ENCODE assay signal across 10 cellular contexts in the genomic region with DNA sequence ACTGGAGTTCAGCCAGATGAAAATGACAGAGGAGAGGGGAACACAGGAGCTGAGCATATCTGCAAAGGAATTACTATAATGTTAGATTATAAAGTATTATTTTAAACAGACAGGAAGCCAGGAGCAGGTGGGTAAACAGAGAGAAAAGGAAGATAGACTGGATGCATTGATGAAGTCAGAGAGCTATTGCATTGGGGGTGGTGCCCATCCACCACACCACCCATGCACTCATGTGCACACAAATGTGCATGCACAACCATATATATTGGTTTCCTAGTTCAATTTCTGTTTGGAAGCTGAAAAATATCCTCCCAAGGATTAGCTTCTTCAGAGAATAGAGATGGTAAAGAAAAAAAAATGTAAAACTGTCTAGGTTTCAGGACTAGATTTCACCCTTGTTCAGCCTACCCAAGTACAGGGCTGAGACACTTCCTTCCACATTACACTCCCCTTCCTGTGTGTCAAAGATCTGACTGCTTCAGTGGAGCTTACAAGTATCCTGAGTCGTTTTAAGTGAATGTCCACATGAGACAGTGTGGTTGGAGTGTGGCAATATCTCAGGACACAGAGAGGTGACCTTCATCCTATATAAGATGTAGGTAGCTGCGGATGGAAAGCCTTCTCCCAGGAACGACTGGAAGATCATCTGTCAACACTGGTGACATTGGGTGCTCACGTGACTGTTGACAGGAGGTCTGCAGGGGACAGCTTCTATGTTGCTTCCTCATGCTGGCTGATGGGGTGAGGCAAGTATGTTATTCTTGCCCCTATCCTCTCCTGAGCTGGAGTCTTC. TPM values are rescaled to one million over a fixed set of nuclear protein-coding genes. Genes with fewer than 3 reads are reported as not detected.
DNase-seq lines count a peak whose midpoint lies in the region; ATAC-seq, FAIRE-seq and TF ChIP-seq lines count a peak whose summit lies in the region.
"Had no signal": no experiment of that assay in that cellular context is flagged by ENCODE, and none has a peak within 500 bp of the region (broad histone marks: within the 10 kb centered on the region; RNA-seq: fewer than 3 reads in every experiment).

No MANE protein-coding gene starts in this region.

- no peak overlapping the region for H3K27ac ChIP-seq in right lobe of liver
- H3K27ac ChIP-seq in HepG2 (ENCODE audit: extremely low read length, insufficient read depth, low read length) = no peak overlapping the region
- peak overlapping the region; percentile 66 for H3K27ac ChIP-seq in endothelial cell of umbilical vein (ENCODE audit: insufficient read depth, low read depth, low read length)
- H3K27ac ChIP-seq: ascending aorta had no signal

- in situ Hi-C loops in HepG2 (cut with HindIII; ENCODE audit: extremely low pct_ligation_motif_present, low pct_unique_long_range_greater_than_20kb) = no loop called here

- H3K79me2 ChIP-seq in HepG2 (ENCODE audit: insufficient read depth, low read length) = no peaks in the 10 kb centered on the region
- H3K79me2 ChIP-seq in endothelial cell of umbilical vein (ENCODE audit: control insufficient read depth, insufficient read depth, low read length) = no peaks in the 10 kb centered on the region

- H3K9me3 ChIP-seq in right lobe of liver (no peaks in the 10 kb centered on the region), HepG2 (ENCODE audit: low read length) (no peaks in the 10 kb centered on the region), endothelial cell of umbilical vein (replicated peaks; ENCODE audit: control insufficient read depth, insufficient read depth, low read length) (no peaks in the 10 kb centered on the region)
- H3K9me3 ChIP-seq: ascending aorta had no signal

- H3K27me3 ChIP-seq in right lobe of liver (no peaks in the 10 kb centered on the region), HepG2 (ENCODE audit: control insufficient read depth in 1 of 2, insufficient read depth in 2 of 2, low read length in 2 of 2) (peaks cover 1 to 8% of the 10 kb centered on the region in 2 experiments; a peak in 2 of 5 replicates), endothelial cell of umbilical vein (ENCODE audit: control insufficient read depth in 2 of 2, insufficient read depth in 2 of 2, low read length in 2 of 2) (no peaks in the 10 kb centered on the region)
- H3K27me3 ChIP-seq: ascending aorta had no signal

- no peaks in the 10 kb centered on the region for H3K36me3 Mint-ChIP-seq in MCF 10A (ENCODE audit: insufficient read depth, unreplicated experiment)

- H2AFZ ChIP-seq in HepG2 (ENCODE audit: low read length) (no peak overlapping the region), endothelial cell of umbilical vein (ENCODE audit: low read depth, low read length) (peak overlapping the region; percentile 44)

- no peaks in the 10 kb centered on the region for H3K9me3 Mint-ChIP-seq in MCF 10A (ENCODE audit: unreplicated experiment)

- ATAC-seq in right lobe of liver (peak; percentile 45 to 68 (median 54)), HepG2 (no peak)

- DNase-seq in right lobe of liver = no peak
- no peak for DNase-seq in HepG2 (ENCODE audit: low spot score)
- peak; percentile 33 for DNase-seq in OCI-M1 (lab: John Stamatoyannopoulos, UW)
- peak; percentile 64 for DNase-seq in endothelial cell of umbilical vein (ENCODE audit: low read depth, low spot score)
- no peak for DNase-seq in GM03348 (ENCODE audit: low spot score)
- DNase-seq in SHP77 (lab: John Stamatoyannopoulos, UW) = no peak
- no peak for DNase-seq in MCF 10A (ENCODE audit: unreplicated experiment)
- DNase-seq in midbrain (lab: John Stamatoyannopoulos, UW) = no peak
- DNase-seq: left cardiac atrium had no signal

- TF ChIP-seq EP300 in HepG2 (IDR thresholded peaks at IDR 0.05; ENCODE audit: low read depth in 2 of 2, low read length in 2 of 2) = no peak
- no peak for TF ChIP-seq EP300 in HepG2 (CRISPR knock-in tag; IDR thresholded peaks at IDR 0.05; ENCODE audit: borderline replicate concordance)

- no peaks in the 10 kb centered on the region for H3K4me1 ChIP-seq in right lobe of liver
- H3K4me1 ChIP-seq in HepG2 (ENCODE audit: insufficient read depth, low read length) = no peaks in the 10 kb centered on the region
- peaks cover 17% of the 10 kb centered on the region for H3K4me1 ChIP-seq in endothelial cell of umbilical vein (ENCODE audit: control insufficient read depth, extremely low read depth, insufficient read depth, low read length)
- H3K4me1 ChIP-seq: ascending aorta had no signal

- TF ChIP-seq CTCF in right lobe of liver (IDR thresholded peaks at IDR 0.05) = no peak
- no peak for TF ChIP-seq CTCF in HepG2 (CRISPR knock-in tag; IDR thresholded peaks at IDR 0.05)
- TF ChIP-seq CTCF in endothelial cell of umbilical vein (IDR thresholded peaks at IDR 0.05; ENCODE audit: extremely low read depth in 1 of 2, insufficient read depth in 1 of 2, low read depth in 1 of 2, low read length in 2 of 2) = no peak
- no peak for TF ChIP-seq CTCF in MCF 10A (IDR thresholded peaks at IDR 0.05; ENCODE audit: unreplicated experiment)

- TF ChIP-seq POLR2A in right lobe of liver (IDR thresholded peaks at IDR 0.05) (no peak), HepG2 (IDR thresholded peaks at IDR 0.05; ENCODE audit: insufficient read depth in 1 of 2, low read depth in 2 of 2, low read length in 2 of 2) (no peak), endothelial cell of umbilical vein (IDR thresholded peaks at IDR 0.05; ENCODE audit: low read depth, low read length) (peak; percentile 69)

- 14% methylated on average over 3 of the region's 4 CpGs for WGBS in right lobe of liver (ENCODE audit: insufficient coverage, low coverage, low lambda C conversion rate, missing lambda C conversion rate)
- 0% methylated on average over 4 of the region's 4 CpGs for WGBS in HepG2 (ENCODE audit: low lambda C conversion rate)

- H3K9ac ChIP-seq in HepG2 (ENCODE audit: insufficient read depth, low read depth, low read length) = no peak overlapping the region
- H3K9ac ChIP-seq in endothelial cell of umbilical vein (replicated peaks; ENCODE audit: extremely low read depth, insufficient read depth, low read length) = peak overlapping the region; percentile 12

- H4K20me1 ChIP-seq in HepG2 (ENCODE audit: insufficient read depth, low read length) = no peaks in the 10 kb centered on the region
- H4K20me1 ChIP-seq in endothelial cell of umbilical vein (replicated peaks; ENCODE audit: control insufficient read depth, extremely low read depth, insufficient read depth, low read length) = no peaks in the 10 kb centered on the region

- FAIRE-seq in HepG2 (lab: Jason Lieb, UNC) = no peak
- peak; percentile 86 for FAIRE-seq in endothelial cell of umbilical vein (lab: Jason Lieb, UNC)

- intact Hi-C loops in right lobe of liver (cut with DNase I) = loop anchor here in 1 of 2 donors (10.0 kb wide), 1 partner anchor 67 kb away; the partner anchor contains the start of gene HPX
- intact Hi-C loops in HepG2 (cut with micrococcal nuclease; ENCODE audit: unreplicated experiment) = no loop called here
- intact Hi-C loops in endothelial cell of umbilical vein (cut with micrococcal nuclease) = loop anchor here (2.0 kb wide), 1 partner anchor 229 kb away; no protein-coding TSS in a partner anchor
- intact Hi-C loops in MCF 10A (cut with micrococcal nuclease) = loop anchor here (5.0 kb wide), 2 partner anchors 224 to 329 kb away; partner anchors contain the start of genes ILK and RRP8

- H3K27me3 Mint-ChIP-seq in MCF 10A (ENCODE audit: insufficient read depth, unreplicated experiment) = peaks cover 12% of the 10 kb centered on the region

- no peaks in the 10 kb centered on the region for H3K36me3 ChIP-seq in right lobe of liver
- no peaks in the 10 kb centered on the region for H3K36me3 ChIP-seq in HepG2 (replicated peaks in 1 of 2; ENCODE audit: control insufficient read depth in 1 of 2, insufficient read depth in 2 of 2, low read length in 2 of 2)
- no peaks in the 10 kb centered on the region for H3K36me3 ChIP-seq in endothelial cell of umbilical vein (ENCODE audit: control insufficient read depth in 2 of 2, extremely low read depth in 1 of 2, insufficient read depth in 2 of 2, low read length in 2 of 2)
- H3K36me3 ChIP-seq: ascending aorta had no signal

- no peak for TF ChIP-seq RAD21 in HepG2 (CRISPR knock-in tag; IDR thresholded peaks at IDR 0.05)

- H3K4me3 Mint-ChIP-seq in MCF 10A (ENCODE audit: unreplicated experiment) = no peak overlapping the region

- CTCF ChIA-PET in HepG2 (lab: Yijun Ruan, JAX; ENCODE audit: low intra/inter-chr PET ratio, low total read pairs) = interaction anchor here (1.1 to 2.6 kb wide), 3 partner anchors 66 to 328 kb away, joined by 5 to 28 read pairs (median 23); no protein-coding TSS in a partner anchor
- CTCF ChIA-PET in endothelial cell of umbilical vein (lab: Charles Lee) = interaction anchor here (0.7 to 10.2 kb wide), 45 partner anchors 10 to 386 kb away, joined by 3 to 638 read pairs (median 8); partner anchors contain the start of genes APBB1, ARFIP2, FHIP1B and HPX
- CTCF ChIA-PET in MCF 10A (lab: Yijun Ruan, JAX) = interaction anchor here (0.6 to 13.3 kb wide), 58 partner anchors 8 to 1885 kb away, joined by 3 to 469 read pairs (median 6); partner anchors contain the start of genes APBB1, DNHD1, HPX and LMO1

- no peak overlapping the region for H3K4me2 ChIP-seq in HepG2 (ENCODE audit: low read depth, low read length)
- H3K4me2 ChIP-seq in endothelial cell of umbilical vein (ENCODE audit: insufficient read depth, low read length) = peak overlapping the region; percentile 75

- no TSS peak for BruUV-seq in HepG2 (replicated peaks; lab: Mats Ljungman, UMichigan)
- no TSS peak for BruUV-seq in endothelial cell of umbilical vein (replicated peaks; lab: Mats Ljungman, UMichigan)
- no TSS peak for BruUV-seq in MCF 10A (replicated peaks; lab: Mats Ljungman, UMichigan)

- dilution Hi-C loops in endothelial cell of umbilical vein (cut with MboI; ENCODE audit: extremely low pct_ligation_motif_present, low sequenced_read_pairs) = no loop called here

- no peak overlapping the region for H3K27ac Mint-ChIP-seq in MCF 10A (ENCODE audit: low read depth, unreplicated experiment)

- no peaks in the 10 kb centered on the region for H3K9me1 ChIP-seq in endothelial cell of umbilical vein (replicated peaks; ENCODE audit: control insufficient read depth, extremely low read depth, insufficient read depth, low read length)

- POLR2A ChIA-PET in HepG2 (lab: Yijun Ruan, JAX) (interaction anchor here (1.6 kb wide), 1 partner anchor 66 kb away, joined by 15 read pairs; no protein-coding TSS in a partner anchor), endothelial cell of umbilical vein (lab: Charles Lee) (interaction anchor here (0.8 to 2.2 kb wide), 4 partner anchors 12 to 103 kb away, joined by 3 to 12 read pairs (median 9); partner anchors contain the start of genes APBB1, ARFIP2, SMPD1 and TIMM10B), MCF 10A (lab: Yijun Ruan, JAX) (interaction anchor here (0.6 to 2.1 kb wide), 4 partner anchors 12 to 95 kb away, joined by 3 to 18 read pairs (median 8); partner anchors contain the start of genes SMPD1 and TRIM3)

- no peaks in the 10 kb centered on the region for H3K4me1 Mint-ChIP-seq in MCF 10A (ENCODE audit: insufficient read depth, unreplicated experiment)

- H3K4me3 ChIP-seq in right lobe of liver = no peak overlapping the region
- H3K4me3 ChIP-seq in HepG2 (replicated peaks in 1 of 3; ENCODE audit: insufficient read depth in 1 of 3, low read depth in 2 of 3, low read length in 3 of 3) = no peak overlapping the region
- H3K4me3 ChIP-seq in endothelial cell of umbilical vein (replicated peaks in 1 of 3; ENCODE audit: insufficient read depth in 1 of 3, low read depth in 1 of 3, low read length in 3 of 3) = peak overlapping the region in 1 of 3 experiments; percentile 27
- H3K4me3 ChIP-seq: ascending aorta had no signal

RNA-seq across cellular contexts. Expression of gene SMPD1, which starts 12.2 kb away (rescaled TPM):
- total RNA-seq in right lobe of liver (10 to 100 TPM; 45.3 to 77.9 (median 57.3) TPM), HepG2 (2016; rRNA removed; fragmentation: Illumina TruSeq; extraction: Trizol) (5.3 and 8.4 TPM in 2 replicates), endothelial cell of umbilical vein (51.9 and 58.9 TPM in 2 replicates), MCF 10A (2022) (15.0 and 32.2 TPM in 2 replicates)
- 3.1 and 3.7 TPM in 2 replicates for total RNA-seq in HepG2 (2016; cell fraction: cytosol; rRNA removed; fragmentation: Illumina TruSeq; extraction: Trizol; ENCODE audit: low read depth)
- total RNA-seq in HepG2 (2016; cell fraction: insoluble cytoplasmic fraction; rRNA removed; fragmentation: Illumina TruSeq; extraction: Trizol) = 3.9 and 9.3 TPM in 2 replicates
- total RNA-seq in HepG2 (2016; cell fraction: membrane; rRNA removed; fragmentation: Illumina TruSeq; extraction: Trizol) = 7.2 TPM in 2 replicates
- 7.5 and 7.8 TPM in 2 replicates for total RNA-seq in HepG2 (2016; cell fraction: nucleus; rRNA removed; fragmentation: Illumina TruSeq; extraction: Trizol)
- polyA plus RNA-seq in HepG2 (2011; rRNA removed) (6.3 and 9.2 TPM in 2 replicates), endothelial cell of umbilical vein (93.6 and 105 TPM in 2 replicates)
- polyA plus RNA-seq in HepG2 (2011; cell fraction: cytosol; rRNA removed) = 6.7 and 8.2 TPM in 2 replicates
- polyA plus RNA-seq in HepG2 (2011; cell fraction: nucleus; rRNA removed) = 5.6 and 6.2 TPM in 2 replicates
- 5.3 and 6.5 TPM in 2 replicates for polyA plus RNA-seq in HepG2 (2012)
- 3.8 and 4.6 TPM in 2 replicates for polyA plus RNA-seq in HepG2 (2016; cell fraction: cytosol; fragmentation: Illumina TruSeq; extraction: Trizol; ENCODE audit: low read depth)
- polyA plus RNA-seq in HepG2 (2016; cell fraction: insoluble cytoplasmic fraction; fragmentation: Illumina TruSeq; extraction: Trizol; ENCODE audit: low read depth) = 4.9 and 6.3 TPM in 2 replicates
- polyA plus RNA-seq in HepG2 (2016; cell fraction: membrane; fragmentation: Illumina TruSeq; extraction: Trizol; ENCODE audit: low read depth) = 8.5 and 9.0 TPM in 2 replicates
- 16.3 TPM in 2 replicates for polyA plus RNA-seq in HepG2 (2016; cell fraction: nucleus; fragmentation: Illumina TruSeq; extraction: Trizol; ENCODE audit: insufficient read depth, low read depth)
- 5.4 and 13.1 TPM in 2 replicates for polyA minus RNA-seq in HepG2 (2011; rRNA and poly(A)+ RNA removed; ENCODE audit: low replicate concordance)
- polyA minus RNA-seq in HepG2 (2011; cell fraction: cytosol; rRNA and poly(A)+ RNA removed) = 4.3 and 5.8 TPM in 2 replicates
- 1.7 and 2.2 TPM in 2 replicates for polyA minus RNA-seq in HepG2 (2011; cell fraction: nucleus; rRNA and poly(A)+ RNA removed)
- polyA plus RNA-seq in endothelial cell of umbilical vein (2011; cell fraction: cytosol; rRNA removed) = 83.3 and 85.6 TPM in 2 replicates
- 39.1 and 41.0 TPM in 2 replicates for polyA plus RNA-seq in endothelial cell of umbilical vein (2011; cell fraction: nucleus; rRNA removed)
- polyA plus RNA-seq in endothelial cell of umbilical vein (2012) = 75.0 and 98.9 TPM in 2 replicates
- 43.6 and 51.2 TPM in 2 replicates for polyA minus RNA-seq in endothelial cell of umbilical vein
- 8.7 TPM for polyA minus RNA-seq in endothelial cell of umbilical vein (2011; cell fraction: cytosol; rRNA and poly(A)+ RNA removed)
- 11.1 and 11.8 TPM in 2 replicates for polyA minus RNA-seq in endothelial cell of umbilical vein (2011; cell fraction: nucleus; rRNA and poly(A)+ RNA removed)

RNA-seq across cellular contexts. Expression of gene APBB1, which starts 40.8 kb away (rescaled TPM):
- total RNA-seq in right lobe of liver (1 to 10 TPM; 3.3 to 5.6 (median 3.8) TPM), HepG2 (2016; rRNA removed; fragmentation: Illumina TruSeq; extraction: Trizol) (2.4 and 3.5 TPM in 2 replicates), endothelial cell of umbilical vein (44.3 and 48.0 TPM in 2 replicates), MCF 10A (2022) (0.89 and 1.3 TPM in 2 replicates)
- 1.0 and 1.7 TPM in 2 replicates for total RNA-seq in HepG2 (2016; cell fraction: cytosol; rRNA removed; fragmentation: Illumina TruSeq; extraction: Trizol; ENCODE audit: low read depth)
- total RNA-seq in HepG2 (2016; cell fraction: insoluble cytoplasmic fraction; rRNA removed; fragmentation: Illumina TruSeq; extraction: Trizol) = 2.1 and 2.8 TPM in 2 replicates
- total RNA-seq in HepG2 (2016; cell fraction: membrane; rRNA removed; fragmentation: Illumina TruSeq; extraction: Trizol) = 1.9 and 2.4 TPM in 2 replicates
- total RNA-seq in HepG2 (2016; cell fraction: nucleus; rRNA removed; fragmentation: Illumina TruSeq; extraction: Trizol) = 1.5 and 2.5 TPM in 2 replicates
- polyA plus RNA-seq in HepG2 (2011; rRNA removed) (1.7 and 2.4 TPM in 2 replicates), endothelial cell of umbilical vein (63.5 and 63.8 TPM in 2 replicates)
- 1.7 and 1.8 TPM in 2 replicates for polyA plus RNA-seq in HepG2 (2011; cell fraction: cytosol; rRNA removed)
- polyA plus RNA-seq in HepG2 (2011; cell fraction: nucleus; rRNA removed) = 3.0 and 5.2 TPM in 2 replicates
- 0.78 and 1.0 TPM in 2 replicates for polyA plus RNA-seq in HepG2 (2012)
- 1.1 and 1.3 TPM in 2 replicates for polyA plus RNA-seq in HepG2 (2016; cell fraction: cytosol; fragmentation: Illumina TruSeq; extraction: Trizol; ENCODE audit: low read depth)
- 1.9 and 2.0 TPM in 2 replicates for polyA plus RNA-seq in HepG2 (2016; cell fraction: insoluble cytoplasmic fraction; fragmentation: Illumina TruSeq; extraction: Trizol; ENCODE audit: low read depth)
- polyA plus RNA-seq in HepG2 (2016; cell fraction: membrane; fragmentation: Illumina TruSeq; extraction: Trizol; ENCODE audit: low read depth) = 1.4 and 1.5 TPM in 2 replicates
- 2.7 and 3.0 TPM in 2 replicates for polyA plus RNA-seq in HepG2 (2016; cell fraction: nucleus; fragmentation: Illumina TruSeq; extraction: Trizol; ENCODE audit: insufficient read depth, low read depth)
- 0.37 and 2.9 TPM in 2 replicates for polyA minus RNA-seq in HepG2 (2011; rRNA and poly(A)+ RNA removed; ENCODE audit: low replicate concordance)
- 0.44 and 2.0 TPM in 2 replicates for polyA minus RNA-seq in HepG2 (2011; cell fraction: cytosol; rRNA and poly(A)+ RNA removed)
- 1.9 and 2.4 TPM in 2 replicates for polyA minus RNA-seq in HepG2 (2011; cell fraction: nucleus; rRNA and poly(A)+ RNA removed)
- polyA plus RNA-seq in endothelial cell of umbilical vein (2011; cell fraction: cytosol; rRNA removed) = 49.8 and 54.0 TPM in 2 replicates
- polyA plus RNA-seq in endothelial cell of umbilical vein (2011; cell fraction: nucleus; rRNA removed) = 58.4 and 65.1 TPM in 2 replicates
- 48.3 and 48.6 TPM in 2 replicates for polyA plus RNA-seq in endothelial cell of umbilical vein (2012)
- polyA minus RNA-seq in endothelial cell of umbilical vein = 51.7 and 55.7 TPM in 2 replicates
- not detected for polyA minus RNA-seq in endothelial cell of umbilical vein (2011; cell fraction: cytosol; rRNA and poly(A)+ RNA removed)
- polyA minus RNA-seq in endothelial cell of umbilical vein (2011; cell fraction: nucleus; rRNA and poly(A)+ RNA removed) = 15.2 and 20.3 TPM in 2 replicates

RNA-seq across cellular contexts. Expression of gene CAVIN3, which starts 57.8 kb away (rescaled TPM):
- total RNA-seq in right lobe of liver (10 to 100 TPM in 1 of 6 experiments, 1 to 10 TPM in 5; 2.6 to 11.2 (median 4.1) TPM), HepG2 (2016; rRNA removed; fragmentation: Illumina TruSeq; extraction: Trizol) (not detected in 2 replicates), endothelial cell of umbilical vein (153 and 164 TPM in 2 replicates), MCF 10A (2022) (69.9 and 89.5 TPM in 2 replicates)
- not detected in 2 replicates for total RNA-seq in HepG2 (2016; cell fraction: cytosol; rRNA removed; fragmentation: Illumina TruSeq; extraction: Trizol; ENCODE audit: low read depth)
- total RNA-seq in HepG2 (2016; cell fraction: insoluble cytoplasmic fraction; rRNA removed; fragmentation: Illumina TruSeq; extraction: Trizol) = not detected in 2 replicates
- not detected in 2 replicates for total RNA-seq in HepG2 (2016; cell fraction: membrane; rRNA removed; fragmentation: Illumina TruSeq; extraction: Trizol)
- total RNA-seq in HepG2 (2016; cell fraction: nucleus; rRNA removed; fragmentation: Illumina TruSeq; extraction: Trizol) = not detected in 2 replicates
- polyA plus RNA-seq in HepG2 (2011; rRNA removed) (not detected in 2 replicates), endothelial cell of umbilical vein (221 and 241 TPM in 2 replicates)
- not detected in 2 replicates for polyA plus RNA-seq in HepG2 (2011; cell fraction: cytosol; rRNA removed)
- not detected in 2 replicates for polyA plus RNA-seq in HepG2 (2011; cell fraction: nucleus; rRNA removed)
- polyA plus RNA-seq in HepG2 (2012) = not detected in 2 replicates
- polyA plus RNA-seq in HepG2 (2016; cell fraction: cytosol; fragmentation: Illumina TruSeq; extraction: Trizol; ENCODE audit: low read depth) = not detected in 2 replicates
- polyA plus RNA-seq in HepG2 (2016; cell fraction: insoluble cytoplasmic fraction; fragmentation: Illumina TruSeq; extraction: Trizol; ENCODE audit: low read depth) = not detected in 2 replicates
- polyA plus RNA-seq in HepG2 (2016; cell fraction: membrane; fragmentation: Illumina TruSeq; extraction: Trizol; ENCODE audit: low read depth) = not detected in 2 replicates
- not detected in 2 replicates for polyA plus RNA-seq in HepG2 (2016; cell fraction: nucleus; fragmentation: Illumina TruSeq; extraction: Trizol; ENCODE audit: insufficient read depth, low read depth)
- polyA minus RNA-seq in HepG2 (2011; rRNA and poly(A)+ RNA removed; ENCODE audit: low replicate concordance) = 8.6 TPM in 1 of 2 replicates, not detected in the other
- not detected in 2 replicates for polyA minus RNA-seq in HepG2 (2011; cell fraction: cytosol; rRNA and poly(A)+ RNA removed)
- not detected in 2 replicates for polyA minus RNA-seq in HepG2 (2011; cell fraction: nucleus; rRNA and poly(A)+ RNA removed)
- 93.2 and 148 TPM in 2 replicates for polyA plus RNA-seq in endothelial cell of umbilical vein (2011; cell fraction: cytosol; rRNA removed)
- 50.3 and 61.3 TPM in 2 replicates for polyA plus RNA-seq in endothelial cell of umbilical vein (2011; cell fraction: nucleus; rRNA removed)
- polyA plus RNA-seq in endothelial cell of umbilical vein (2012) = 90.3 and 91.1 TPM in 2 replicates
- 21.3 and 31.6 TPM in 2 replicates for polyA minus RNA-seq in endothelial cell of umbilical vein
- polyA minus RNA-seq in endothelial cell of umbilical vein (2011; cell fraction: cytosol; rRNA and poly(A)+ RNA removed) = 14.2 TPM
- polyA minus RNA-seq in endothelial cell of umbilical vein (2011; cell fraction: nucleus; rRNA and poly(A)+ RNA removed) = 12.1 and 21.8 TPM in 2 replicates

Comparison
In these comparisons a context has a peak if more than half of its experiments do, and no peak if none do; other contexts are left out.
1. DNase-seq: peak in OCI-M1 (single experiment) and endothelial cell of umbilical vein (single experiment); none in right lobe of liver (0 of 3), HepG2 (single experiment), GM03348 (single experiment), SHP77 (0 of 2), MCF 10A (single experiment) and midbrain (single experiment).